Comparison of ENCODE assay signal across 10 cellular contexts in the genomic region with DNA sequence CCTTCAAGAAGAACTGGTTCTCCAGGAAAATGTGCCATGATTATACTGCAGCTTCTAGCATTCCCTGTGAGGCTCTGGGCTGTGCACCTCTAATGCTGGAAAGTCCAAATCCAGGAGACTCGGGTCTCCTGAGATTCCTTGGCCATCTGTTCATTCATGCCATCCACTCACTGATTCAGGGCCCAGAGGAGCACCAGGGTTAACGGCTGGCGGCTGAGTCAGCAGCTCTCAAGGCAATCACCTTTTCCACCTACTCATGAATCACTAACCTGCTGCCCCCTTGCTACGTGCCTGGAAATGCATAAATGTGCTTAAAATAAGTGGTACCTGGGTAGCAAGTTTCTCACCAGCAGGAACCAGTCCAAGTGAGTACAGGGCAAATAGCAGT.
A peak's percentile ranks its signal among the peaks of the same experiment; 100 is the strongest.
DNase-seq lines count a peak whose midpoint lies in the region; ATAC-seq, FAIRE-seq and TF ChIP-seq lines count a peak whose summit lies in the region.
"Had no signal": no experiment of that assay in that cellular context is flagged by ENCODE, and none has a peak within 500 bp of the region (broad histone marks: within the 10 kb centered on the region; RNA-seq: fewer than 3 reads in every experiment).

No MANE protein-coding gene starts in this region.

- TF ChIP-seq CTCF in bronchial epithelial cell (IDR thresholded peaks at IDR 0.05; ENCODE audit: insufficient read depth, low read length, severe bottlenecking) (peak; percentile 36), natural killer cell (IDR thresholded peaks at IDR 0.05) (no peak)

- H3K27ac Mint-ChIP-seq in natural killer cell = no peak overlapping the region
- H3K27ac Mint-ChIP-seq: stimulated activated naive B cell treated with anti-CD40 and anti-IgM and Interleukin-4, amounts not matched to agents 10 μg/mL and 1 μg/mL and 100 μg/mL, for 72 hours had no signal

- H3K4me1 ChIP-seq in mesodermal cell (ENCODE audit: control insufficient read depth, insufficient read depth, low read length, poor library complexity, severe bottlenecking) = peaks cover 70% of the 10 kb centered on the region

- no peaks in the 10 kb centered on the region for H3K9me3 Mint-ChIP-seq in natural killer cell
- H3K9me3 Mint-ChIP-seq: stimulated activated naive B cell treated with anti-CD40 and anti-IgM and Interleukin-4, amounts not matched to agents 10 μg/mL and 1 μg/mL and 100 μg/mL, for 72 hours had no signal

- ATAC-seq in HG03460 (IDR thresholded peaks at IDR 0.05; ENCODE audit: unreplicated experiment) (no peak), natural killer cell (no peak)
- ATAC-seq: stimulated activated naive B cell treated with anti-CD40 and anti-IgM and Interleukin-4, amounts not matched to agents 10 μg/mL and 1 μg/mL and 100 μg/mL, for 72 hours had no signal

- H3K4me3 ChIP-seq in bronchial epithelial cell (ENCODE audit: low read depth, low read length) (no peak overlapping the region), mesodermal cell (ENCODE audit: extremely low read depth, insufficient read depth, low read length, poor library complexity, severe bottlenecking) (no peak overlapping the region)
- H3K4me3 ChIP-seq: prostate gland had no signal

- no peaks in the 10 kb centered on the region for H3K27me3 ChIP-seq in bronchial epithelial cell (ENCODE audit: control insufficient read depth, insufficient read depth, low read length)

- peak; percentile 74 for DNase-seq in EL
- peak; percentile 9 for DNase-seq in NCI-H524 treated with DMSO at 0.1 percent for 48 hours (lab: John Stamatoyannopoulos, UW)
- peak; percentile 96 for DNase-seq in bronchial epithelial cell (ENCODE audit: low read depth)
- no peak for DNase-seq in Ammon's horn (ENCODE audit: low spot score)
- DNase-seq in NCI-H2107 treated with DMSO at 0.1 percent for 48 hours (lab: John Stamatoyannopoulos, UW; ENCODE audit: unreplicated experiment) = no peak
- DNase-seq in natural killer cell = no peak
- DNase-seq: stimulated activated naive B cell treated with anti-CD40 and anti-IgM and Interleukin-4, amounts not matched to agents 10 μg/mL and 1 μg/mL and 100 μg/mL, for 72 hours had no signal

- no peaks in the 10 kb centered on the region for H3K4me1 Mint-ChIP-seq in natural killer cell

- H3K9me3 ChIP-seq in mesodermal cell (ENCODE audit: control insufficient read depth, low read length) = no peaks in the 10 kb centered on the region
- H3K9me3 ChIP-seq: prostate gland had no signal

- no peaks in the 10 kb centered on the region for H3K36me3 ChIP-seq in bronchial epithelial cell (ENCODE audit: control insufficient read depth, insufficient read depth, low read length)
- H3K36me3 ChIP-seq in mesodermal cell (ENCODE audit: control insufficient read depth, insufficient read depth, low read length) = no peaks in the 10 kb centered on the region
- H3K36me3 ChIP-seq: prostate gland had no signal

- no peak overlapping the region for H3K4me3 Mint-ChIP-seq in natural killer cell
- H3K4me3 Mint-ChIP-seq: stimulated activated naive B cell treated with anti-CD40 and anti-IgM and Interleukin-4, amounts not matched to agents 10 μg/mL and 1 μg/mL and 100 μg/mL, for 72 hours had no signal

- FAIRE-seq in bronchial epithelial cell (lab: Jason Lieb, UNC) = peak; percentile 88

- H3K27ac ChIP-seq in mesodermal cell (ENCODE audit: low read depth, low read length, severe bottlenecking) = peak overlapping the region; percentile 91
- H3K27ac ChIP-seq: prostate gland had no signal

- no peaks in the 10 kb centered on the region for H3K36me3 Mint-ChIP-seq in natural killer cell
- H3K36me3 Mint-ChIP-seq: stimulated activated naive B cell treated with anti-CD40 and anti-IgM and Interleukin-4, amounts not matched to agents 10 μg/mL and 1 μg/mL and 100 μg/mL, for 72 hours had no signal

- H3K27me3 Mint-ChIP-seq in natural killer cell (ENCODE audit: low read depth in 2 of 2) = peaks cover 9 to 33% of the 10 kb centered on the region in 2 donors

- 88 to 91% methylated on average over 1 to 3 of the region's 4 CpGs for WGBS in mesodermal cell (ENCODE audit: insufficient coverage in 2 of 2), 2 experiments

- intact Hi-C loops in natural killer cell (cut with micrococcal nuclease) = no loop called here

Comparison
In these comparisons a context has a peak if more than half of its experiments do, and no peak if none do; other contexts are left out.
1. DNase-seq: peak in EL (single experiment), NCI-H524 treated with DMSO at 0.1 percent for 48 hours (single experiment) and bronchial epithelial cell (single experiment); none in Ammon's horn (single experiment), NCI-H2107 treated with DMSO at 0.1 percent for 48 hours (single experiment) and natural killer cell (single experiment).